Comparison of ENCODE assay signal across 9 cellular contexts in genomic region chr10:79349072-79349491, GRCh38. TPM values are rescaled to one million over a fixed set of nuclear protein-coding genes. Genes with fewer than 3 reads are reported as not detected.
DNase-seq lines count a peak whose midpoint lies in the region; ATAC-seq, FAIRE-seq and TF ChIP-seq lines count a peak whose summit lies in the region.
"Had no signal": no experiment of that assay in that cellular context is flagged by ENCODE, and none has a peak within 500 bp of the region (broad histone marks: within the 10 kb centered on the region; RNA-seq: fewer than 3 reads in every experiment).

No MANE protein-coding gene starts in this region.

- no peak for FAIRE-seq in GM12891 (lab: Jason Lieb, UNC)
- FAIRE-seq: G401.6 had no signal

- peaks cover 3 to 23% of the 10 kb centered on the region in 2 donors for H3K36me3 Mint-ChIP-seq in naive B cell

- H3K27me3 ChIP-seq in brain microvascular endothelial cell (replicated peaks) = no peaks in the 10 kb centered on the region

- H3K27ac ChIP-seq in brain microvascular endothelial cell = no peak overlapping the region

- in situ Hi-C loops in brain microvascular endothelial cell (cut with HindIII; ENCODE audit: low pct_ligation_motif_present, low sequenced_read_pairs) = no loop called here

- H3K27ac Mint-ChIP-seq in naive B cell = peak overlapping the region; percentile 79 to 93 (median 88)

- ATAC-seq in naive B cell (ENCODE audit: low read depth in 2 of 2) (no peak), left colon (no peak)

- H3K4me3 ChIP-seq in AG04449 (ENCODE audit: low read depth, low read length) (peak overlapping the region; percentile 86), HFF-Myc (replicated peaks; ENCODE audit: low read depth, low read length) (peak overlapping the region; percentile 91), brain microvascular endothelial cell (ENCODE audit: low read depth, low read length) (peak overlapping the region; percentile 3)

- H3K4me3 Mint-ChIP-seq in naive B cell = peak overlapping the region in 7 of 8 donors; percentile 68 to 90 (median 81)

- POLR2A ChIA-PET in AG04449 (lab: Yijun Ruan, JAX) = interaction anchor here (1.4 to 1.7 kb wide), 2 partner anchors 10 to 15 kb away, joined by 3 to 12 read pairs; no protein-coding TSS in a partner anchor

- peaks cover 45% of the 10 kb centered on the region for H3K36me3 ChIP-seq in brain microvascular endothelial cell (replicated peaks)

- TF ChIP-seq POLR2A in GM12891 (IDR thresholded peaks at IDR 0.05; ENCODE audit: low read depth, low read length) = no peak

- no peaks in the 10 kb centered on the region for H3K9me3 Mint-ChIP-seq in naive B cell

- TF ChIP-seq CTCF in AG04449 (IDR thresholded peaks at IDR 0.05; ENCODE audit: insufficient read depth, low read length, missing control alignments) = no peak
- no peak for TF ChIP-seq CTCF in HFF-Myc (IDR thresholded peaks at IDR 0.05; ENCODE audit: low read depth, low read length, missing control alignments)
- no peak for TF ChIP-seq CTCF in brain microvascular endothelial cell (IDR thresholded peaks at IDR 0.05; ENCODE audit: low read depth, low read length, missing control alignments)

- DNase-seq in AG04449 (ENCODE audit: low read depth, low spot score) (no peak), HFF-Myc (ENCODE audit: extremely low read depth, low read depth) (no peak), brain microvascular endothelial cell (no peak), naive B cell (no peak), left colon (no peak), dedifferentiated amniotic fluid mesenchymal stem cell (ENCODE audit: extremely low spot score) (no peak), GM12891 (ENCODE audit: insufficient read length, low spot score) (no peak), H4 (ENCODE audit: low spot score) (no peak)

- H3K4me1 Mint-ChIP-seq in naive B cell = peaks cover 22 to 40% (median 36%) of the 10 kb centered on the region in 3 donors

- intact Hi-C loops in left colon (cut with DNase I, micrococcal nuclease) = no loop called here

- CTCF ChIA-PET in AG04449 (lab: Yijun Ruan, JAX) = interaction anchor here (0.8 to 8.0 kb wide), 7 partner anchors 8 to 139 kb away, joined by 3 to 111 read pairs (median 5); no protein-coding TSS in a partner anchor

- no peaks in the 10 kb centered on the region for H3K27me3 Mint-ChIP-seq in naive B cell

TF ChIP-seq in GM12891, 5 proteins besides CTCF, POLR2A, EP300 and RAD21:
- TF ChIP-seq PAX5 (IDR thresholded peaks at IDR 0.05; ENCODE audit: insufficient read depth, low read length, severe bottlenecking) (no peak), POLR2AphosphoS5 (IDR thresholded peaks at IDR 0.05; ENCODE audit: low read depth, low read length) (no peak), SPI1 (IDR thresholded peaks at IDR 0.05; ENCODE audit: low read depth, low read length) (no peak), POU2F2 (IDR thresholded peaks at IDR 0.05; ENCODE audit: low read depth, low read length) (no peak), TAF1 (IDR thresholded peaks at IDR 0.05; ENCODE audit: low read depth, low read length) (no peak)
TF ChIP-seq in GM12891: peak in this region for 0.

RNA-seq across cellular contexts. Expression of gene PPIF, which starts 1.8 kb away (rescaled TPM):
- 10 to 100 TPM in 4 of 6 donors, 1 to 10 TPM in 2; 9.5 to 16.1 (median 12.7) TPM for polyA plus RNA-seq in naive B cell (ENCODE audit: low read depth in 6 of 6)
- total RNA-seq in left colon = 100 to 1,000 TPM in 1 of 2 donors, 10 to 100 TPM in 1; 86.6 to 105 TPM
- polyA plus RNA-seq in GM12891 (2012; ENCODE audit: low read depth, missing spikeins) = 73.2 TPM
- total RNA-seq in H4 (2014; rRNA removed; shearing (Covaris generic)) = 45.2 and 52.3 TPM in 2 replicates

Comparison
In these comparisons a context has a peak if more than half of its experiments do, and no peak if none do; other contexts are left out.
1. H3K4me3 ChIP-seq: peak in every context shown above with its lines; median percentile 91 in HFF-Myc; 86 in AG04449; 3 in brain microvascular endothelial cell.